In the genomic region with DNA sequence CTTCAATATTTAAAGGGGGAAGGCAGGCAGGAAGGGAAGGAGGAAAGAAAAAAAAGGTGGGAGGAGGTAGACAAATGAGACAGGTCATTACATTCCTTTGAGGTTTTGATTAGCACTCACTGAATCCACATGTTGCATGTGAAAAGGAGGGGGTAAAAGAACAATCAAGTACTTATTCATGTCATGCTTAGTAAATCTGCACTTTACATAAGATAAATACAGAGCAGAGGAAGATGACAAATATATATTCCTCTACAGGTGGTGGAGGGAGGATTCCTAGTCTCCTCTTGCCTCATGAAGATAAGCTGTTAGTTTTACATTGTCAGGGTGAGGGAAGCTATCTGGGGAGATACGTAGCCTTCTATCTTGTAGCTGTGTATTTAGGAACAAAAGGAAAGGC, we compare ENCODE assay signal across 25 cellular contexts.
A peak's percentile ranks its signal among the peaks of the same experiment; 100 is the strongest.
DNase-seq lines count a peak whose midpoint lies in the region; FAIRE-seq and TF ChIP-seq lines count a peak whose summit lies in the region.
"Had no signal": no experiment of that assay in that cellular context is flagged by ENCODE, and none has a peak within 500 bp of the region (broad histone marks: within the 10 kb centered on the region; RNA-seq: fewer than 3 reads in every experiment).

No MANE protein-coding gene starts in this region.

- DNase-seq in NCI-H69 (lab: John Stamatoyannopoulos, UW) (peak; percentile 62), endodermal cell (peak; percentile 50), thyroid gland (no peak), NCI-H510A treated with DMSO at 0.1 percent for 48 hours (lab: John Stamatoyannopoulos, UW) (no peak), kidney (no peak), mammary epithelial cell (no peak)
- DNase-seq: 8988T; Calu3; CD8-positive, alpha-beta memory T cell; DMS153; KBM-7; MM.1S; NCI-H1092 treated with DMSO at 0.1 percent for 48 hours; NCI-H1436 treated with DMSO at 0.1 percent for 48 hours; NCI-H2029 treated with DMSO at 0.1 percent for 48 hours; NCI-H226; NCI-H524; NCI-H82; RPMI8226; SHP77 had no signal

- H3K27ac Mint-ChIP-seq in endodermal cell, result peak overlapping the region; percentile 81
- H3K27ac Mint-ChIP-seq: CD8-positive, alpha-beta memory T cell had no signal

- dilution Hi-C loops in mammary epithelial cell (cut with HindIII; ENCODE audit: low sequenced_read_pairs), result no loop called here

- H3K4me1 ChIP-seq in endodermal cell (ENCODE audit: control insufficient read depth, insufficient read depth, low read length), result peaks cover 15% of the 10 kb centered on the region
- no peaks in the 10 kb centered on the region for H3K4me1 ChIP-seq in mesodermal cell (ENCODE audit: control insufficient read depth, insufficient read depth, low read length, poor library complexity, severe bottlenecking)
- H3K4me1 ChIP-seq in thyroid gland, result no peaks in the 10 kb centered on the region
- no peaks in the 10 kb centered on the region for H3K4me1 ChIP-seq in kidney (ENCODE audit: control insufficient read depth in 1 of 2, insufficient read depth in 1 of 2, low read depth in 1 of 2, low read length in 2 of 2)
- no peaks in the 10 kb centered on the region for H3K4me1 ChIP-seq in mammary epithelial cell (ENCODE audit: insufficient read depth, low read length)

- peak overlapping the region; percentile 74; the same call in 1 of the 2 replicates for H3K27ac ChIP-seq in 22Rv1
- H3K27ac ChIP-seq in endodermal cell (ENCODE audit: low read depth, low read length), result peak overlapping the region; percentile 47
- H3K27ac ChIP-seq in mesodermal cell (ENCODE audit: low read depth, low read length, severe bottlenecking), result peak overlapping the region; percentile 26
- H3K27ac ChIP-seq in thyroid gland, result no peak overlapping the region
- no peak overlapping the region for H3K27ac ChIP-seq in kidney (ENCODE audit: low read depth in 2 of 2, low read length in 2 of 2)
- no peak overlapping the region for H3K27ac ChIP-seq in mammary epithelial cell (ENCODE audit: insufficient read depth, low read depth, low read length)
- H3K27ac ChIP-seq: C4-2B had no signal

- H3K36me3 Mint-ChIP-seq in endodermal cell (ENCODE audit: low read depth), result peaks cover 21% of the 10 kb centered on the region
- H3K36me3 Mint-ChIP-seq: CD8-positive, alpha-beta memory T cell had no signal

- H3K27me3 ChIP-seq in endodermal cell (ENCODE audit: control insufficient read depth, insufficient read depth, low read length, poor library complexity, severe bottlenecking) (no peaks in the 10 kb centered on the region), thyroid gland (no peaks in the 10 kb centered on the region), mammary epithelial cell (ENCODE audit: insufficient read depth, low read length) (no peaks in the 10 kb centered on the region)

- H2AFZ ChIP-seq in mammary epithelial cell (ENCODE audit: low read depth, low read length), result no peak overlapping the region

- CTCF ChIA-PET in mammary epithelial cell (lab: Charles Lee; ENCODE audit: low non-redundant PET), result no interaction called here

- TF ChIP-seq POLR2A in thyroid gland (IDR thresholded peaks at IDR 0.05), result no peak

- H3K4me3 Mint-ChIP-seq in endodermal cell, result no peak overlapping the region
- H3K4me3 Mint-ChIP-seq: CD8-positive, alpha-beta memory T cell had no signal

- no peaks in the 10 kb centered on the region for H3K79me2 ChIP-seq in mammary epithelial cell (ENCODE audit: insufficient read depth, low read length)

- TF ChIP-seq CTCF in 22Rv1 (IDR thresholded peaks at IDR 0.05) (no peak), endodermal cell (conservative IDR thresholded peaks at IDR 0.05) (no peak), thyroid gland (IDR thresholded peaks at IDR 0.05) (no peak), kidney (IDR thresholded peaks at IDR 0.05; ENCODE audit: borderline replicate concordance, extremely low read depth, insufficient read depth) (no peak), mammary epithelial cell (conservative IDR thresholded peaks at IDR 0.05 in 1 of 2, IDR thresholded peaks at IDR 0.05 in 1 of 2; ENCODE audit: extremely low read depth in 1 of 2, insufficient read depth in 1 of 2, low read depth in 1 of 2, low read length in 2 of 2) (no peak)

- no peaks in the 10 kb centered on the region for H4K20me1 ChIP-seq in mammary epithelial cell (ENCODE audit: insufficient read depth, low read length)

- no TSS peak for BruUV-seq in mammary epithelial cell (replicated peaks; lab: Mats Ljungman, UMichigan)

- peaks cover 9% of the 10 kb centered on the region for H3K36me3 ChIP-seq in endodermal cell (ENCODE audit: control insufficient read depth, insufficient read depth, low read length)
- no peaks in the 10 kb centered on the region for H3K36me3 ChIP-seq in mesodermal cell (ENCODE audit: control insufficient read depth, insufficient read depth, low read length)
- H3K36me3 ChIP-seq in thyroid gland, result no peaks in the 10 kb centered on the region
- no peaks in the 10 kb centered on the region for H3K36me3 ChIP-seq in kidney (ENCODE audit: control insufficient read depth in 1 of 2, insufficient read depth in 2 of 2, low read length in 2 of 2)
- no peaks in the 10 kb centered on the region for H3K36me3 ChIP-seq in mammary epithelial cell (ENCODE audit: insufficient read depth, low read length)

- no peak overlapping the region for H3K4me2 ChIP-seq in mammary epithelial cell (ENCODE audit: insufficient read depth, low read depth, low read length)

- no peaks in the 10 kb centered on the region for H3K27me3 Mint-ChIP-seq in endodermal cell (ENCODE audit: insufficient read depth)
- H3K27me3 Mint-ChIP-seq: CD8-positive, alpha-beta memory T cell had no signal

- in situ Hi-C loops in mammary epithelial cell (cut with MboI; ENCODE audit: low sequenced_read_pairs in 2 of 2), result no loop called here

- H3K9ac ChIP-seq in endodermal cell (ENCODE audit: extremely low read depth, low read length, poor library complexity, severe bottlenecking) (peak overlapping the region; percentile 56), kidney (ENCODE audit: low read length in 2 of 2) (no peak overlapping the region), mammary epithelial cell (ENCODE audit: insufficient read depth, low read length) (no peak overlapping the region)

- H3K4me3 ChIP-seq in endodermal cell (ENCODE audit: low read length), result no peak overlapping the region
- H3K4me3 ChIP-seq in mesodermal cell (ENCODE audit: extremely low read depth, insufficient read depth, low read length, poor library complexity, severe bottlenecking), result no peak overlapping the region
- no peak overlapping the region for H3K4me3 ChIP-seq in thyroid gland (replicated peaks in 1 of 3)
- H3K4me3 ChIP-seq in kidney (ENCODE audit: low read length in 2 of 2), result no peak overlapping the region
- no peak overlapping the region for H3K4me3 ChIP-seq in mammary epithelial cell (replicated peaks in 1 of 3; ENCODE audit: insufficient read depth in 1 of 3, low read depth in 2 of 3, low read length in 3 of 3)

- peaks cover 37% of the 10 kb centered on the region for H3K9me3 Mint-ChIP-seq in endodermal cell

- no peak for FAIRE-seq in kidney (lab: Jason Lieb, UNC)
- FAIRE-seq: G401.6, GM12892 had no signal

- intact Hi-C loops in thyroid gland (cut with DNase I), result no loop called here
- intact Hi-C loops in kidney (cut with DNase I), result no loop called here
- intact Hi-C loops in mammary epithelial cell (cut with micrococcal nuclease), result no loop called here

- peaks cover 39% of the 10 kb centered on the region for H3K4me1 Mint-ChIP-seq in endodermal cell
- H3K4me1 Mint-ChIP-seq: CD8-positive, alpha-beta memory T cell had no signal

- 5% methylated on average over 1 of the region's 1 CpG; no CpG with 5 or more reads in 1 of the 2 experiments for WGBS in endodermal cell (ENCODE audit: insufficient coverage in 1 of 2, insufficient read length in 1 of 2), 2 experiments
- WGBS in mesodermal cell (ENCODE audit: insufficient coverage in 2 of 2), 2 experiments, result no CpG with 5 or more reads among the region's 1 CpG
- WGBS in thyroid gland, 2 donors, result 74% methylated on average over 1 of the region's 1 CpG
- 92% methylated on average over 1 of the region's 1 CpG for WGBS in mammary epithelial cell (ENCODE audit: low coverage, missing lambda C conversion rate)

- H3K9me3 ChIP-seq in endodermal cell (ENCODE audit: control insufficient read depth, low read length) (peaks cover 42% of the 10 kb centered on the region), mesodermal cell (ENCODE audit: control insufficient read depth, low read length) (no peaks in the 10 kb centered on the region), thyroid gland (no peaks in the 10 kb centered on the region), kidney (ENCODE audit: control insufficient read depth in 1 of 2, low read length in 2 of 2) (no peaks in the 10 kb centered on the region), mammary epithelial cell (replicated peaks; ENCODE audit: insufficient read depth, low read length) (no peaks in the 10 kb centered on the region)

Comparison
In these comparisons a context has a peak if more than half of its experiments do, and no peak if none do; other contexts are left out.
1. H3K27ac ChIP-seq: peak in 22Rv1 (single experiment), endodermal cell (single experiment) and mesodermal cell (single experiment); none in thyroid gland (0 of 3), kidney (0 of 2) and mammary epithelial cell (single experiment).
2. DNase-seq: peak in NCI-H69 (single experiment) and endodermal cell (single experiment); none in thyroid gland (0 of 2), NCI-H510A treated with DMSO at 0.1 percent for 48 hours (single experiment), kidney (single experiment) and mammary epithelial cell (single experiment).